Comparison of ENCODE assay signal across 22 cellular contexts in the genomic region with DNA sequence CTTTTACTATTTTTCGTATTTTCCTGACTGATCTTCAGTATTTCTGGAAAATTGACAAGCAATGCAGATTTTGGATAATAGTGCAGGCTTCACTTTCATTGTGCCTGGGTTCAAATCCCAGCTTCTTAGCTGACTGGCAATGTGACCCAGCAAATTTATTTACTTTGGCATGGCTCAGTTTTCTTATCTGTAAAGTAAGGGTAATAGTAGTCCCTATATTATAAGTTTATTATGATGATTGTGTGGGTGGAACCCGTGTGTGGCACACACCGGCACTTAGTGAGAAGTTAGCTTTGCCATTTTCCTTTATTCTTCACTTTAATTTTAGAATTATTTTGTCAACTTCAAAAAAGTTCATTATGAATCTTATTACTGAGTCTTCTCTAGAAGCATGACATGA. TPM values are rescaled to one million over a fixed set of nuclear protein-coding genes. Genes with fewer than 3 reads are reported as not detected.
"Had no signal": no experiment of that assay in that cellular context is flagged by ENCODE, and none has a peak within 500 bp of the region (broad histone marks: within the 10 kb centered on the region; RNA-seq: fewer than 3 reads in every experiment).

No MANE protein-coding gene starts in this region.

- H3K27ac Mint-ChIP-seq: natural killer cell had no signal

- H3K4me3 Mint-ChIP-seq: natural killer cell had no signal

- DNase-seq: effector memory CD4-positive, alpha-beta T cell; erythroblast; esophagus squamous epithelium; foreskin melanocyte; glutamatergic neuron; heart right ventricle; hippocampal formation; left cardiac atrium; left ventricle myocardium inferior; lower lobe of right lung; natural killer cell; occipital lobe; ovary; posterior cingulate gyrus; psoas muscle; right cardiac atrium; sigmoid colon; stimulated activated CD4-positive, alpha-beta T cell treated with anti-CD3 and anti-CD28 coated beads, Interleukin-2, amount 100 ng/mL, for 24 hours; stimulated activated CD4-positive, alpha-beta T cell treated with anti-CD3 and anti-CD28 coated beads, Interleukin-4, amount 100 ng/mL, for 24 hours; stimulated activated naive CD4-positive, alpha-beta T cell treated with Interleukin-2 at 50 U/mL for 16 hours; upper lobe of left lung had no signal

- ATAC-seq: heart right ventricle; left cardiac atrium; lower lobe of right lung; natural killer cell; psoas muscle; right cardiac atrium; stimulated activated effector memory CD8-positive, alpha-beta T cell treated with anti-CD3 and anti-CD28 coated beads, Interleukin-12 subunit alpha, Interleukin-12 subunit beta, amount 100 ng/mL, for 72 hours had no signal

- H3K36me3 Mint-ChIP-seq: natural killer cell; stimulated activated effector memory CD8-positive, alpha-beta T cell treated with anti-CD3 and anti-CD28 coated beads, Interleukin-12 subunit alpha, Interleukin-12 subunit beta, amount 100 ng/mL, for 72 hours had no signal

- H3K9me3 Mint-ChIP-seq: natural killer cell; stimulated activated effector memory CD8-positive, alpha-beta T cell treated with anti-CD3 and anti-CD28 coated beads, Interleukin-12 subunit alpha, Interleukin-12 subunit beta, amount 100 ng/mL, for 72 hours had no signal

RNA-seq across cellular contexts. Expression of a gene that starts 7.8 kb away (rescaled TPM):
- total RNA-seq: occipital lobe had no signal
